19 cellular contexts compared by ENCODE assay signal in genomic region chr4:176404591-176404990, GRCh38.
DNase-seq lines count a peak whose midpoint lies in the region; ATAC-seq and TF ChIP-seq lines count a peak whose summit lies in the region.
"Had no signal": no experiment of that assay in that cellular context is flagged by ENCODE, and none has a peak within 500 bp of the region (broad histone marks: within the 10 kb centered on the region; RNA-seq: fewer than 3 reads in every experiment).

No MANE protein-coding gene starts in this region.

- no peak for TF ChIP-seq CTCF in epithelial cell of esophagus (IDR thresholded peaks at IDR 0.05; ENCODE audit: insufficient read depth, low read depth, low read length, missing control alignments)

- peak; percentile 13 for DNase-seq in GM03348 (ENCODE audit: low spot score)
- DNase-seq in RPMI7951 (ENCODE audit: low read depth), result peak; percentile 34
- DNase-seq in epithelial cell of esophagus (ENCODE audit: low read depth), result peak; percentile 80
- peak; percentile 28 for DNase-seq in renal cortical epithelial cell (ENCODE audit: low read depth)
- DNase-seq in activated effector memory CD4-positive, alpha-beta T cell treated with anti-CD3 and anti-CD28 coated beads, Interleukin-2, amount 50 U/mL, for 16 hours, result no peak
- no peak for DNase-seq in SK-N-DZ (ENCODE audit: low spot score)
- DNase-seq: activated CD8-positive, alpha-beta T cell treated with anti-CD3 and anti-CD28 coated beads for 36 hours; activated naive CD8-positive, alpha-beta T cell treated with anti-CD3 and anti-CD28 coated beads, Interleukin-2, amount 10 ng/mL, durations not matched to agents 7 days and 5 days; central memory CD4-positive, alpha-beta T cell; effector CD8-positive, alpha-beta T cell; left ventricle myocardium inferior; NCI-H1105; NCI-H2171; right lobe of liver; stimulated activated CD4-positive, alpha-beta T cell treated with anti-CD3 and anti-CD28 coated beads, Interleukin-1b, Interleukin-23, amount 100 ng/mL, for 48 hours; substantia nigra had no signal

- H3K4me3 ChIP-seq in epithelial cell of esophagus (ENCODE audit: low read length), result no peak overlapping the region
- H3K4me3 ChIP-seq: BLaER1, left ventricle myocardium inferior, right lobe of liver had no signal

- no peak for ATAC-seq in HG02678 (IDR thresholded peaks at IDR 0.05; ENCODE audit: unreplicated experiment)
- ATAC-seq: activated CD8-positive, alpha-beta T cell treated with anti-CD3 and anti-CD28 coated beads for 36 hours; Panc1; right lobe of liver had no signal

Comparison
In these comparisons a context has a peak if more than half of its experiments do, and no peak if none do; other contexts are left out.
1. DNase-seq: peak in GM03348 (single experiment), RPMI7951 (single experiment), epithelial cell of esophagus (single experiment) and renal cortical epithelial cell (single experiment); none in activated effector memory CD4-positive, alpha-beta T cell treated with anti-CD3 and anti-CD28 coated beads, Interleukin-2, amount 50 U/mL, for 16 hours (single experiment) and SK-N-DZ (single experiment).